In genomic region chr14:24131549-24131966, GRCh38 we compare ENCODE assay signal across 14 cellular contexts. TPM values are rescaled to one million over a fixed set of nuclear protein-coding genes. Genes with fewer than 3 reads are reported as not detected.
DNase-seq lines count a peak whose midpoint lies in the region; ATAC-seq and TF ChIP-seq lines count a peak whose summit lies in the region.
"Had no signal": no experiment of that assay in that cellular context is flagged by ENCODE, and none has a peak within 500 bp of the region (broad histone marks: within the 10 kb centered on the region; RNA-seq: fewer than 3 reads in every experiment).

No MANE protein-coding gene starts in this region.

- H3K27ac ChIP-seq in breast epithelium = peak overlapping the region; percentile 73 to 74
- H3K27ac ChIP-seq in heart left ventricle = peak overlapping the region; percentile 79 to 99 (median 93)
- H3K27ac ChIP-seq in aorta (ENCODE audit: low read depth in 1 of 2, low read length in 2 of 2) = no peak overlapping the region
- H3K27ac ChIP-seq: ovary had no signal

- H3K27me3 Mint-ChIP-seq in MCF 10A (ENCODE audit: insufficient read depth, unreplicated experiment) (no peaks in the 10 kb centered on the region), nephron (ENCODE audit: low read depth) (no peaks in the 10 kb centered on the region), immature natural killer cell (ENCODE audit: low read depth in 3 of 3) (peaks cover 2 to 4% (median 2%) of the 10 kb centered on the region in 3 donors)

- H3K36me3 Mint-ChIP-seq in MCF 10A (ENCODE audit: insufficient read depth, unreplicated experiment) (no peaks in the 10 kb centered on the region), nephron (ENCODE audit: low read depth) (no peaks in the 10 kb centered on the region), immature natural killer cell (peaks cover 0 to 7% (median 0%) of the 10 kb centered on the region in 3 donors)

- CTCF ChIA-PET in MCF 10A (lab: Yijun Ruan, JAX) = interaction anchor here (0.9 to 1.5 kb wide), 3 partner anchors 17 to 28 kb away, joined by 3 to 5 read pairs (median 4); partner anchors contain the start of gene DCAF11

- intact Hi-C loops in breast epithelium (cut with DNase I; ENCODE audit: low total_unique reads) = no loop called here
- intact Hi-C loops in MCF 10A (cut with micrococcal nuclease) = no loop called here
- intact Hi-C loops in heart left ventricle (cut with DNase I) = loop anchor here in 3 of 10 donors (1.0 to 2.0 kb wide), 2 partner anchors 17 kb away; partner anchors contain the start of genes DCAF11 (in 3 of the 3) and NRL (in 3 of the 3)
- intact Hi-C loops in aorta (cut with DNase I) = no loop called here

- H3K9me3 Mint-ChIP-seq in MCF 10A (ENCODE audit: unreplicated experiment) = no peaks in the 10 kb centered on the region
- H3K9me3 Mint-ChIP-seq in nephron = no peaks in the 10 kb centered on the region
- H3K9me3 Mint-ChIP-seq in immature natural killer cell = no peaks in the 10 kb centered on the region

- POLR2A ChIA-PET in MCF 10A (lab: Yijun Ruan, JAX) = interaction anchor here (0.6 to 12.5 kb wide), 3 partner anchors 10 to 837 kb away, joined by 3 to 252 read pairs (median 7); partner anchors contain the start of genes DCAF11, EMC9 and NRL

- no peaks in the 10 kb centered on the region for H3K27me3 ChIP-seq in breast epithelium
- no peaks in the 10 kb centered on the region for H3K27me3 ChIP-seq in heart left ventricle
- no peaks in the 10 kb centered on the region for H3K27me3 ChIP-seq in aorta (ENCODE audit: control insufficient read depth in 1 of 2, insufficient read depth in 2 of 2, low read length in 1 of 2)
- H3K27me3 ChIP-seq: ovary had no signal

- H3K4me1 Mint-ChIP-seq in MCF 10A (ENCODE audit: insufficient read depth, unreplicated experiment) (peaks cover 26% of the 10 kb centered on the region), nephron (peaks cover 40% of the 10 kb centered on the region), immature natural killer cell (peaks cover 7 to 11% of the 10 kb centered on the region in 2 donors)

- no peak for DNase-seq in breast epithelium (ENCODE audit: low spot score in 2 of 2)
- no peak for DNase-seq in MCF 10A (ENCODE audit: unreplicated experiment)
- DNase-seq in heart left ventricle = peak in 4 of 5 donors; percentile 35 to 68 (median 52)
- peak; percentile 33 to 61 for DNase-seq in aorta
- no peak for DNase-seq in immature natural killer cell
- DNase-seq in NCI-H446 (lab: John Stamatoyannopoulos, UW) = no peak
- DNase-seq: activated CD4-positive, alpha-beta T cell treated with anti-CD3 and anti-CD28 coated beads, Interleukin-2, amount 50 U/mL, for 1 hour; effector CD8-positive, alpha-beta T cell; IMR-90 had no signal

- H3K4me1 ChIP-seq in breast epithelium (no peaks in the 10 kb centered on the region), heart left ventricle (peaks cover 0 to 45% (median 25%) of the 10 kb centered on the region in 12 donors), aorta (ENCODE audit: control insufficient read depth in 1 of 2, insufficient read depth in 2 of 2, low read length in 2 of 2) (no peaks in the 10 kb centered on the region)

- 17 to 39% (median 35%) methylated on average over 7 to 15 of the region's 15 CpGs for WGBS in heart left ventricle, 4 donors
- 60 to 78% methylated on average over 13 to 15 of the region's 15 CpGs for WGBS in aorta, 2 donors

- ATAC-seq in heart left ventricle = peak; percentile 28 to 45 (median 35)
- ATAC-seq in aorta (ENCODE audit: low FRiP score) = no peak
- no peak for ATAC-seq in HG02623 (IDR thresholded peaks at IDR 0.05; ENCODE audit: unreplicated experiment)

- H3K27ac Mint-ChIP-seq in MCF 10A (ENCODE audit: low read depth, unreplicated experiment) = no peak overlapping the region
- peak overlapping the region; percentile 43 to 84 (median 83) for H3K27ac Mint-ChIP-seq in nephron
- H3K27ac Mint-ChIP-seq in immature natural killer cell = no peak overlapping the region

- no peak overlapping the region for H3K4me3 ChIP-seq in breast epithelium
- peak overlapping the region in 11 of 12 donors; percentile 1 to 58 (median 42) for H3K4me3 ChIP-seq in heart left ventricle
- no peak overlapping the region for H3K4me3 ChIP-seq in aorta (ENCODE audit: low read length in 2 of 2)
- H3K4me3 ChIP-seq: ovary had no signal

- no TSS peak for BruUV-seq in MCF 10A (replicated peaks; lab: Mats Ljungman, UMichigan)

- H3K36me3 ChIP-seq in breast epithelium = no peaks in the 10 kb centered on the region
- peaks cover 0 to 4% (median 0%) of the 10 kb centered on the region in 9 donors for H3K36me3 ChIP-seq in heart left ventricle
- no peaks in the 10 kb centered on the region for H3K36me3 ChIP-seq in aorta (ENCODE audit: control insufficient read depth in 1 of 2, insufficient read depth in 2 of 2, low read length in 1 of 2)
- H3K36me3 ChIP-seq: ovary had no signal

- TF ChIP-seq POLR2A in breast epithelium (IDR thresholded peaks at IDR 0.05) (no peak), heart left ventricle (IDR thresholded peaks at IDR 0.05) (no peak)

- TF ChIP-seq CTCF in breast epithelium (IDR thresholded peaks at IDR 0.05) (no peak), MCF 10A (IDR thresholded peaks at IDR 0.05; ENCODE audit: unreplicated experiment) (no peak), heart left ventricle (IDR thresholded peaks at IDR 0.05) (no peak), nephron (IDR thresholded peaks at IDR 0.05; ENCODE audit: unreplicated experiment in 3 of 3) (no peak)

- H3K4me3 Mint-ChIP-seq in MCF 10A (ENCODE audit: unreplicated experiment) = no peak overlapping the region
- H3K4me3 Mint-ChIP-seq in nephron = peak overlapping the region; percentile 38 to 81 (median 79)
- H3K4me3 Mint-ChIP-seq in immature natural killer cell = no peak overlapping the region

- H3K9me3 ChIP-seq in breast epithelium (no peaks in the 10 kb centered on the region), heart left ventricle (no peaks in the 10 kb centered on the region), aorta (ENCODE audit: control insufficient read depth, low read length) (no peaks in the 10 kb centered on the region)
- H3K9me3 ChIP-seq: ovary had no signal

RNA-seq across cellular contexts. Expression of gene FITM1, which starts 1.1 kb away (rescaled TPM):
- total RNA-seq in breast epithelium = 1 to 10 TPM; 1.2 to 2.6 (median 1.6) TPM
- 0.47 TPM in 1 of 2 replicates, not detected in the other for total RNA-seq in MCF 10A (2022)
- 100 to 1,000 TPM in 5 of 9 donors, 10 to 100 TPM in 4; 58.5 to 247 (median 107) TPM for total RNA-seq in heart left ventricle
- 100 to 1,000 TPM in 1 of 2 donors, 10 to 100 TPM in 1; 43.3 to 276 TPM for polyA plus RNA-seq in heart left ventricle
- under 1 TPM; 0.71 to 0.75 TPM for total RNA-seq in aorta
- polyA plus RNA-seq in aorta = under 1 TPM in 1 of 2 donors, not detected in 1; 0.56 TPM
- under 1 TPM; 0.28 to 0.90 (median 0.85) TPM for polyA plus RNA-seq in immature natural killer cell
- total RNA-seq: bronchial epithelial cell, IMR-90, temporal lobe had no signal
- polyA plus RNA-seq: IMR-90 had no signal

RNA-seq across cellular contexts. Expression of gene PSME1, which starts 4.4 kb away (rescaled TPM):
- total RNA-seq in breast epithelium (100 to 1,000 TPM in 2 of 3 donors, 10 to 100 TPM in 1; 91.1 to 151 (median 135) TPM), MCF 10A (2022) (126 and 135 TPM in 2 replicates), heart left ventricle (100 to 1,000 TPM in 6 of 9 donors, 10 to 100 TPM in 3; 87.3 to 331 (median 110) TPM), aorta (100 to 1,000 TPM; 112 to 125 TPM)
- polyA plus RNA-seq in heart left ventricle (100 to 1,000 TPM; 125 to 164 TPM), aorta (100 to 1,000 TPM; 206 to 210 TPM), immature natural killer cell (1,000 to 10,000 TPM; 1,115 to 1,243 (median 1,240) TPM)

RNA-seq across cellular contexts. Expression of gene EMC9, which starts 9.8 kb away (rescaled TPM):
- total RNA-seq in breast epithelium = 10 to 100 TPM; 13.4 to 19.0 (median 16.5) TPM
- total RNA-seq in MCF 10A (2022) = 49.2 and 49.9 TPM in 2 replicates
- total RNA-seq in heart left ventricle = 10 to 100 TPM in 8 of 9 donors, 1 to 10 TPM in 1; 9.6 to 18.7 (median 13.8) TPM
- 10 to 100 TPM; 20.1 to 30.6 TPM for polyA plus RNA-seq in heart left ventricle
- total RNA-seq in aorta = 10 to 100 TPM; 12.8 to 15.3 TPM
- polyA plus RNA-seq in aorta = 10 to 100 TPM; 18.3 to 41.9 TPM
- polyA plus RNA-seq in immature natural killer cell = 10 to 100 TPM; 14.2 to 19.0 (median 17.6) TPM

RNA-seq across cellular contexts. Expression of gene PSME2, which starts 14.9 kb away (rescaled TPM):
- total RNA-seq in breast epithelium (10 to 100 TPM; 22.1 to 69.2 (median 62.1) TPM), MCF 10A (2022) (134 and 135 TPM in 2 replicates), heart left ventricle (100 to 1,000 TPM in 3 of 9 donors, 10 to 100 TPM in 6; 51.4 to 360 (median 80.8) TPM), aorta (10 to 100 TPM; 86.1 to 93.6 TPM)
- polyA plus RNA-seq in heart left ventricle (100 to 1,000 TPM in 1 of 2 donors, 10 to 100 TPM in 1; 90.4 to 222 TPM), aorta (100 to 1,000 TPM; 142 to 261 TPM), immature natural killer cell (1,000 to 10,000 TPM in 1 of 3 donors, 100 to 1,000 TPM in 2; 650 to 1,160 (median 776) TPM)

RNA-seq across cellular contexts. Expression of gene RNF31, which starts 15.7 kb away (rescaled TPM):
- total RNA-seq in breast epithelium (10 to 100 TPM; 29.1 to 43.8 (median 41.0) TPM), MCF 10A (2022) (62.2 and 67.4 TPM in 2 replicates), heart left ventricle (10 to 100 TPM; 31.6 to 54.2 (median 36.6) TPM), aorta (10 to 100 TPM; 51.6 to 61.1 TPM)
- polyA plus RNA-seq in heart left ventricle (10 to 100 TPM; 36.4 to 38.3 TPM), aorta (100 to 1,000 TPM in 1 of 2 donors, 1 to 10 TPM in 1; 9.1 to 167 TPM), immature natural killer cell (10 to 100 TPM; 41.5 to 62.9 (median 59.5) TPM)

Comparison
In these comparisons a context has a peak if more than half of its experiments do, and no peak if none do; other contexts are left out.
1. DNase-seq: peak in heart left ventricle (4 of 5) and aorta (2 of 2); none in breast epithelium (0 of 2), MCF 10A (single experiment), immature natural killer cell (0 of 3) and NCI-H446 (0 of 2).
2. H3K27ac ChIP-seq: peak in breast epithelium (2 of 2) and heart left ventricle (12 of 12); none in aorta (0 of 2).
3. H3K4me3 ChIP-seq: peak in heart left ventricle (11 of 12); none in breast epithelium (0 of 3) and aorta (0 of 2).
4. H3K27ac Mint-ChIP-seq: peak in nephron (3 of 3); none in MCF 10A (single experiment) and immature natural killer cell (0 of 6).
5. H3K4me3 Mint-ChIP-seq: peak in nephron (3 of 3); none in MCF 10A (single experiment) and immature natural killer cell (0 of 5).
6. ATAC-seq: peak in heart left ventricle (4 of 4); none in aorta (single experiment) and HG02623 (single experiment).
7. RNA of gene FITM1, which starts 1.1 kb away (total RNA-seq): 58.5 to 247 TPM in heart left ventricle; 1.2 to 2.6 TPM in breast epithelium, 0.71 to 0.75 TPM in aorta and 0.47 TPM in MCF 10A; every median in the first group is over 10 times any median in the second.